23 cellular contexts compared by ENCODE assay signal in genomic region chr4:134529629-134530028, GRCh38.
"Had no signal": no experiment of that assay in that cellular context is flagged by ENCODE, and none has a peak within 500 bp of the region (broad histone marks: within the 10 kb centered on the region; RNA-seq: fewer than 3 reads in every experiment).

No MANE protein-coding gene starts in this region.

- H3K9me3 ChIP-seq: SJCRH30 had no signal

- H3K9ac ChIP-seq: KMS-11 had no signal

- H3K36me3 ChIP-seq: SJCRH30 had no signal

- DNase-seq: Kasumi-1, MV-4-11, NCI-H1048, NCI-H1105, NCI-H1417, NCI-H1436 treated with DMSO at 0.1 percent for 48 hours, NCI-H1694, NCI-H187 treated with DMSO at 0.1 percent for 48 hours, NCI-H2029 treated with DMSO at 0.1 percent for 48 hours, NCI-H2171, NCI-H226, NCI-H446, NCI-H510A, NCI-H524 treated with DMSO at 0.1 percent for 48 hours, NCI-H69, NCI-H774, PC-3, SHP77, SJCRH30 had no signal

- H3K4me3 ChIP-seq: K562, SJCRH30 had no signal

- H3K27me3 ChIP-seq: SJCRH30 had no signal

- H3K27ac ChIP-seq: HL-60, KMS-11, RWPE1, SJCRH30 had no signal

- H3K4me1 ChIP-seq: SJCRH30 had no signal
